In the genomic region with DNA sequence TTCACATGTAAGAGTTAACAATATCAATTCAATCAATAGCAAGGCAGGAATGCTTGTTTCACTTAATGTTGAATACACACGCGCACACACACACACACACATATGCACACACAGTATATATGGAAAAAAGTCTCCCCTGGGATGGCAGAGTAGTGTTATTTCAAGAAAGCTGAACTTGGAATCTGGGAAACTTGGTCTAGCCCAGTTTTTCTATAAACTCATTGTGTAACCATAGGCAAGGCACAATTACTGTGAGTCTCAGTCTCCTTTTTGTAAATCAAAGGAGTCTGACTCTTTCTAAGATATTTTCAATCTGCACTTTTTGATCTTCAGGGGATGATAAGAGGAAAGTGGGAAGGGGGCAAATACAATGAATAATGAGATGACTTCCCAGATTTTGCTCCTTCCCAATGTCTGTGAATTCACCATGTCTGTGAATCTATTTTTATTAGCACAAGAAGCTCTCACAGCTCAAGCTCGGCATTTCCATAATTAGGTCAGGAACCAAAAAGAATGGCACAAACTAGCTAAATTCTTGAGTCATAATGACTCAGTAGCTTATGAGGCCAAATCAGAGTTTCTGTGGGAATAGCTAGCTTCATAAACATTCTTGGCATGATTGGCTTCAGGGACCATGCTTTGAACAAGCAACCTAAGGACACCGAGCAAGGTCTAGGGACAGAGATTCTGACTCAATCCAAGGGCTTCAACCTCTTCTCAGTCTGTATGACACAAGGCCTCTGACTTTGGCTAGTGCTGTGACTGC, we compare ENCODE assay signal across 10 cellular contexts.
DNase-seq lines count a peak whose midpoint lies in the region; ATAC-seq and TF ChIP-seq lines count a peak whose summit lies in the region.
"Had no signal": no experiment of that assay in that cellular context is flagged by ENCODE, and none has a peak within 500 bp of the region (broad histone marks: within the 10 kb centered on the region; RNA-seq: fewer than 3 reads in every experiment).

No MANE protein-coding gene starts in this region.

- H3K4me1 ChIP-seq in left ventricle myocardium inferior (no peaks in the 10 kb centered on the region), subcutaneous abdominal adipose tissue (ENCODE audit: control insufficient read depth in 5 of 5, insufficient read depth in 5 of 5, low read length in 5 of 5) (peaks cover 0 to 13% (median 8%) of the 10 kb centered on the region in 5 donors)

- H3K4me3 ChIP-seq in left ventricle myocardium inferior (no peak overlapping the region), subcutaneous abdominal adipose tissue (ENCODE audit: low read depth in 1 of 5, low read length in 5 of 5) (no peak overlapping the region)
- H3K4me3 ChIP-seq: SK-N-MC had no signal

- no peak for TF ChIP-seq CTCF in left ventricle myocardium inferior (IDR thresholded peaks at IDR 0.05; ENCODE audit: borderline replicate concordance)

- H3K27ac ChIP-seq in left ventricle myocardium inferior (replicated peaks) (peak overlapping the region; percentile 50), subcutaneous abdominal adipose tissue (ENCODE audit: low read depth, low read length) (peak overlapping the region; percentile 55)
- H3K27ac ChIP-seq: SK-N-MC had no signal

- peaks cover 6% of the 10 kb centered on the region for H3K9me3 ChIP-seq in left ventricle myocardium inferior (replicated peaks)
- no peaks in the 10 kb centered on the region for H3K9me3 ChIP-seq in subcutaneous abdominal adipose tissue (ENCODE audit: control insufficient read depth in 5 of 5, low read length in 5 of 5)

- H3K9ac ChIP-seq in subcutaneous abdominal adipose tissue (ENCODE audit: low read length in 5 of 5) = no peak overlapping the region

- DNase-seq in HK-2 (ENCODE audit: unreplicated experiment) = peak; percentile 43
- peak; percentile 96 for DNase-seq in astrocyte of the hippocampus (ENCODE audit: low read depth, low spot score)
- no peak for DNase-seq in left ventricle myocardium inferior
- no peak for DNase-seq in NCI-H2029 (lab: John Stamatoyannopoulos, UW)
- DNase-seq in DMS79 treated with DMSO at 0.1 percent for 48 hours (lab: John Stamatoyannopoulos, UW) = no peak
- DNase-seq in 8988T = no peak
- DNase-seq: kidney had no signal

- no peak for ATAC-seq in GM19397 (IDR thresholded peaks at IDR 0.05; ENCODE audit: unreplicated experiment)

- intact Hi-C loops in left ventricle myocardium inferior (cut with micrococcal nuclease) = no loop called here

- no peaks in the 10 kb centered on the region for H3K36me3 ChIP-seq in left ventricle myocardium inferior
- no peaks in the 10 kb centered on the region for H3K36me3 ChIP-seq in subcutaneous abdominal adipose tissue (ENCODE audit: control insufficient read depth in 5 of 5, insufficient read depth in 5 of 5, low read length in 5 of 5)

- H3K27me3 ChIP-seq in left ventricle myocardium inferior (ENCODE audit: low read depth) = no peaks in the 10 kb centered on the region
- H3K27me3 ChIP-seq in subcutaneous abdominal adipose tissue (ENCODE audit: control insufficient read depth in 5 of 5, insufficient read depth in 4 of 5, low read length in 5 of 5) = no peaks in the 10 kb centered on the region

Comparison
In these comparisons a context has a peak if more than half of its experiments do, and no peak if none do; other contexts are left out.
1. DNase-seq: peak in HK-2 (single experiment) and astrocyte of the hippocampus (single experiment); none in left ventricle myocardium inferior (single experiment), NCI-H2029 (single experiment), DMS79 treated with DMSO at 0.1 percent for 48 hours (single experiment) and 8988T (single experiment).